ENCODE assay signal across 1 cellular context in the genomic region with DNA sequence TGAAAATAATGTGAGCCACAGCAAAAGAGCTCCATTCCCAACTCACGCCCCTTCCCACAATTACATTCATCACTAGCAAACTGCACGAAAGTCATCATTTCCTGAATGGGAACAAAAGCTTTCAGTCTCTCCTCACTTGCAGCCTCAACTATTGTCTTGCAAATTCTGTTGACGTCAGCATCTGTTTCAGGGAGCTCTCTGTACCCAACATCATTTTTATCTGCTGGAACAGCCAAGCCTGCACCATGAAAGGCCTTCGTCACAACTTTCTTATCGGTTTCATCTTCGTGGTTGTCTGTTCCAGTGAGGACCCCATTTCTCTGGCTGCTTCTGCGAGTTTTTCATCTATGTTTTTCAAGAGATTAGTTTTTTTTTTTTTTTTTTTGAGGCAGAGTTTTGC.
TF ChIP-seq lines count a peak whose summit lies in the region.

No MANE protein-coding gene starts in this region.

TF ChIP-seq in K562, 482 proteins besides CTCF, POLR2A, EP300 and RAD21 (continued from another document):
- TF ChIP-seq, protein P1, sequence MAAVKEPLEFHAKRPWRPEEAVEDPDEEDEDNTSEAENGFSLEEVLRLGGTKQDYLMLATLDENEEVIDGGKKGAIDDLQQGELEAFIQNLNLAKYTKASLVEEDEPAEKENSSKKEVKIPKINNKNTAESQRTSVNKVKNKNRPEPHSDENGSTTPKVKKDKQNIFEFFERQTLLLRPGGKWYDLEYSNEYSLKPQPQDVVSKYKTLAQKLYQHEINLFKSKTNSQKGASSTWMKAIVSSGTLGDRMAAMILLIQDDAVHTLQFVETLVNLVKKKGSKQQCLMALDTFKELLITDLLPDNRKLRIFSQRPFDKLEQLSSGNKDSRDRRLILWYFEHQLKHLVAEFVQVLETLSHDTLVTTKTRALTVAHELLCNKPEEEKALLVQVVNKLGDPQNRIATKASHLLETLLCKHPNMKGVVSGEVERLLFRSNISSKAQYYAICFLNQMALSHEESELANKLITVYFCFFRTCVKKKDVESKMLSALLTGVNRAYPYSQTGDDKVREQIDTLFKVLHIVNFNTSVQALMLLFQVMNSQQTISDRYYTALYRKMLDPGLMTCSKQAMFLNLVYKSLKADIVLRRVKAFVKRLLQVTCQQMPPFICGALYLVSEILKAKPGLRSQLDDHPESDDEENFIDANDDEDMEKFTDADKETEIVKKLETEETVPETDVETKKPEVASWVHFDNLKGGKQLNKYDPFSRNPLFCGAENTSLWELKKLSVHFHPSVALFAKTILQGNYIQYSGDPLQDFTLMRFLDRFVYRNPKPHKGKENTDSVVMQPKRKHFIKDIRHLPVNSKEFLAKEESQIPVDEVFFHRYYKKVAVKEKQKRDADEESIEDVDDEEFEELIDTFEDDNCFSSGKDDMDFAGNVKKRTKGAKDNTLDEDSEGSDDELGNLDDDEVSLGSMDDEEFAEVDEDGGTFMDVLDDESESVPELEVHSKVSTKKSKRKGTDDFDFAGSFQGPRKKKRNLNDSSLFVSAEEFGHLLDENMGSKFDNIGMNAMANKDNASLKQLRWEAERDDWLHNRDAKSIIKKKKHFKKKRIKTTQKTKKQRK (IDR thresholded peaks at IDR 0.05; ENCODE audit: borderline replicate concordance, low read depth, low read length) = no peak
- TF ChIP-seq, protein P2, sequence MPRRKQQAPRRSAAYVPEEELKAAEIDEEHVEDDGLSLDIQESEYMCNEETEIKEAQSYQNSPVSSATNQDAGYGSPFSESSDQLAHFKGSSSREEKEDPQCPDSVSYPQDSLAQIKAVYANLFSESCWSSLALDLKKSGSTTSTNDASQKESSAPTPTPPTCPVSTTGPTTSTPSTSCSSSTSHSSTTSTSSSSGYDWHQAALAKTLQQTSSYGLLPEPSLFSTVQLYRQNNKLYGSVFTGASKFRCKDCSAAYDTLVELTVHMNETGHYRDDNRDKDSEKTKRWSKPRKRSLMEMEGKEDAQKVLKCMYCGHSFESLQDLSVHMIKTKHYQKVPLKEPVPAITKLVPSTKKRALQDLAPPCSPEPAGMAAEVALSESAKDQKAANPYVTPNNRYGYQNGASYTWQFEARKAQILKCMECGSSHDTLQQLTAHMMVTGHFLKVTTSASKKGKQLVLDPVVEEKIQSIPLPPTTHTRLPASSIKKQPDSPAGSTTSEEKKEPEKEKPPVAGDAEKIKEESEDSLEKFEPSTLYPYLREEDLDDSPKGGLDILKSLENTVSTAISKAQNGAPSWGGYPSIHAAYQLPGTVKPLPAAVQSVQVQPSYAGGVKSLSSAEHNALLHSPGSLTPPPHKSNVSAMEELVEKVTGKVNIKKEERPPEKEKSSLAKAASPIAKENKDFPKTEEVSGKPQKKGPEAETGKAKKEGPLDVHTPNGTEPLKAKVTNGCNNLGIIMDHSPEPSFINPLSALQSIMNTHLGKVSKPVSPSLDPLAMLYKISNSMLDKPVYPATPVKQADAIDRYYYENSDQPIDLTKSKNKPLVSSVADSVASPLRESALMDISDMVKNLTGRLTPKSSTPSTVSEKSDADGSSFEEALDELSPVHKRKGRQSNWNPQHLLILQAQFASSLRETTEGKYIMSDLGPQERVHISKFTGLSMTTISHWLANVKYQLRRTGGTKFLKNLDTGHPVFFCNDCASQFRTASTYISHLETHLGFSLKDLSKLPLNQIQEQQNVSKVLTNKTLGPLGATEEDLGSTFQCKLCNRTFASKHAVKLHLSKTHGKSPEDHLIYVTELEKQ (CRISPR knock-in tag; IDR thresholded peaks at IDR 0.05) = no peak
- TF ChIP-seq CBFB (CRISPR knock-in tag; IDR thresholded peaks at IDR 0.05) (no peak), ZNF316 (IDR thresholded peaks at IDR 0.05) (peak; percentile 97), ATF1 (CRISPR knock-in tag; IDR thresholded peaks at IDR 0.05) (no peak), ATF1 (tag; IDR thresholded peaks at IDR 0.05) (peak; percentile 8; the same call in 1 of the 2 replicates), CHD1 (IDR thresholded peaks at IDR 0.05; ENCODE audit: low read length) (no peak), ZSCAN29 (IDR thresholded peaks at IDR 0.05) (no peak), ZBTB12 (CRISPR knock-in tag; IDR thresholded peaks at IDR 0.05) (0 out of 2 replicates have a peak, but pooled peaks have one; percentile 33), ZNF707 (CRISPR knock-in tag; conservative IDR thresholded peaks at IDR 0.05) (no peak), FUS (optimal IDR thresholded peaks at IDR 0.05; ENCODE audit: low read depth, low read length) (no peak), JUNB (CRISPR knock-in tag; conservative IDR thresholded peaks at IDR 0.05) (no peak), ZNF121 (CRISPR knock-in tag; conservative IDR thresholded peaks at IDR 0.05) (no peak), NR3C1 (CRISPR knock-in tag; IDR thresholded peaks at IDR 0.05) (no peak), ADNP (tag; IDR thresholded peaks at IDR 0.05) (no peak), GABPB2 (CRISPR knock-in tag; conservative IDR thresholded peaks at IDR 0.05) (no peak), ZNF140 (CRISPR knock-in tag; IDR thresholded peaks at IDR 0.05) (no peak), MAFG (tag; conservative IDR thresholded peaks at IDR 0.05) (peak; percentile 95), ZNF766 (CRISPR knock-in tag; conservative IDR thresholded peaks at IDR 0.05) (no peak; the same call in 1 of the 2 replicates), SMARCA5 (IDR thresholded peaks at IDR 0.05) (no peak), ZZZ3 (IDR thresholded peaks at IDR 0.05) (no peak), MAFK (IDR thresholded peaks at IDR 0.05; ENCODE audit: low read length) (peak; percentile 96), CBFA2T3 (IDR thresholded peaks at IDR 0.05) (peak; percentile 39), CREM (IDR thresholded peaks at IDR 0.05; ENCODE audit: low read depth) (peak; percentile 74), BRCA1 (IDR thresholded peaks at IDR 0.05) (no peak), BRCA1 (CRISPR knock-in tag; IDR thresholded peaks at IDR 0.05) (no peak), ZBTB40 (IDR thresholded peaks at IDR 0.05) (no peak), ZBTB40 (CRISPR knock-in tag; IDR thresholded peaks at IDR 0.05) (no peak), HMGN3 (IDR thresholded peaks at IDR 0.05; ENCODE audit: borderline replicate concordance, extremely low read depth, insufficient read length, low read depth, low read length) (no peak), CSDE1 (IDR thresholded peaks at IDR 0.05) (no peak), ARID1B (IDR thresholded peaks at IDR 0.05) (peak; percentile 32; the same call in 1 of the 2 replicates), ZNF184 (CRISPR knock-in tag; IDR thresholded peaks at IDR 0.05) (no peak), C11orf30 (IDR thresholded peaks at IDR 0.05; ENCODE audit: low read depth) (peak; percentile 95), MAFF (IDR thresholded peaks at IDR 0.05; ENCODE audit: low read length) (peak; percentile 94), ZNF778 (CRISPR knock-in tag; IDR thresholded peaks at IDR 0.05) (no peak), SMAD1 (IDR thresholded peaks at IDR 0.05; ENCODE audit: low read depth, low read length, partially characterized antibody) (no peak), TOE1 (IDR thresholded peaks at IDR 0.05; ENCODE audit: borderline replicate concordance) (no peak), TOE1 (CRISPR knock-in tag; IDR thresholded peaks at IDR 0.05; ENCODE audit: borderline replicate concordance, low read depth) (no peak)
- TF ChIP-seq, protein P3, sequence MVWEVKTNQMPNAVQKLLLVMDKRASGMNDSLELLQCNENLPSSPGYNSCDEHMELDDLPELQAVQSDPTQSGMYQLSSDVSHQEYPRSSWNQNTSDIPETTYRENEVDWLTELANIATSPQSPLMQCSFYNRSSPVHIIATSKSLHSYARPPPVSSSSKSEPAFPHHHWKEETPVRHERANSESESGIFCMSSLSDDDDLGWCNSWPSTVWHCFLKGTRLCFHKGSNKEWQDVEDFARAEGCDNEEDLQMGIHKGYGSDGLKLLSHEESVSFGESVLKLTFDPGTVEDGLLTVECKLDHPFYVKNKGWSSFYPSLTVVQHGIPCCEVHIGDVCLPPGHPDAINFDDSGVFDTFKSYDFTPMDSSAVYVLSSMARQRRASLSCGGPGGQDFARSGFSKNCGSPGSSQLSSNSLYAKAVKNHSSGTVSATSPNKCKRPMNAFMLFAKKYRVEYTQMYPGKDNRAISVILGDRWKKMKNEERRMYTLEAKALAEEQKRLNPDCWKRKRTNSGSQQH (CRISPR knock-in tag; IDR thresholded peaks at IDR 0.05) = no peak
- TF ChIP-seq, protein P4, sequence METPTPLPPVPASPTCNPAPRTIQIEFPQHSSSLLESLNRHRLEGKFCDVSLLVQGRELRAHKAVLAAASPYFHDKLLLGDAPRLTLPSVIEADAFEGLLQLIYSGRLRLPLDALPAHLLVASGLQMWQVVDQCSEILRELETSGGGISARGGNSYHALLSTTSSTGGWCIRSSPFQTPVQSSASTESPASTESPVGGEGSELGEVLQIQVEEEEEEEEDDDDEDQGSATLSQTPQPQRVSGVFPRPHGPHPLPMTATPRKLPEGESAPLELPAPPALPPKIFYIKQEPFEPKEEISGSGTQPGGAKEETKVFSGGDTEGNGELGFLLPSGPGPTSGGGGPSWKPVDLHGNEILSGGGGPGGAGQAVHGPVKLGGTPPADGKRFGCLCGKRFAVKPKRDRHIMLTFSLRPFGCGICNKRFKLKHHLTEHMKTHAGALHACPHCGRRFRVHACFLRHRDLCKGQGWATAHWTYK (CRISPR knock-in tag; IDR thresholded peaks at IDR 0.05) = no peak
- TF ChIP-seq, protein P5, sequence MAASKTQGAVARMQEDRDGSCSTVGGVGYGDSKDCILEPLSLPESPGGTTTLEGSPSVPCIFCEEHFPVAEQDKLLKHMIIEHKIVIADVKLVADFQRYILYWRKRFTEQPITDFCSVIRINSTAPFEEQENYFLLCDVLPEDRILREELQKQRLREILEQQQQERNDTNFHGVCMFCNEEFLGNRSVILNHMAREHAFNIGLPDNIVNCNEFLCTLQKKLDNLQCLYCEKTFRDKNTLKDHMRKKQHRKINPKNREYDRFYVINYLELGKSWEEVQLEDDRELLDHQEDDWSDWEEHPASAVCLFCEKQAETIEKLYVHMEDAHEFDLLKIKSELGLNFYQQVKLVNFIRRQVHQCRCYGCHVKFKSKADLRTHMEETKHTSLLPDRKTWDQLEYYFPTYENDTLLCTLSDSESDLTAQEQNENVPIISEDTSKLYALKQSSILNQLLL (CRISPR knock-in tag; IDR thresholded peaks at IDR 0.05; ENCODE audit: borderline replicate concordance) = no peak
- TF ChIP-seq, protein P6, sequence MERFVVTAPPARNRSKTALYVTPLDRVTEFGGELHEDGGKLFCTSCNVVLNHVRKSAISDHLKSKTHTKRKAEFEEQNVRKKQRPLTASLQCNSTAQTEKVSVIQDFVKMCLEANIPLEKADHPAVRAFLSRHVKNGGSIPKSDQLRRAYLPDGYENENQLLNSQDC (CRISPR knock-in tag; IDR thresholded peaks at IDR 0.05) = no peak
